In genomic region chr19:57643734-57644133, GRCh38 we compare ENCODE assay signal across 30 cellular contexts. TPM values are rescaled to one million over a fixed set of nuclear protein-coding genes. Genes with fewer than 3 reads are reported as not detected.
DNase-seq lines count a peak whose midpoint lies in the region; ATAC-seq, FAIRE-seq and TF ChIP-seq lines count a peak whose summit lies in the region.
"Had no signal": no experiment of that assay in that cellular context is flagged by ENCODE, and none has a peak within 500 bp of the region (broad histone marks: within the 10 kb centered on the region; RNA-seq: fewer than 3 reads in every experiment).

No MANE protein-coding gene starts in this region.

- H3K9me3 Mint-ChIP-seq in progenitor cell of endocrine pancreas (ENCODE audit: low read depth), result peaks cover 46% of the 10 kb centered on the region

- no peaks in the 10 kb centered on the region for H3K27me3 Mint-ChIP-seq in progenitor cell of endocrine pancreas
- H3K27me3 Mint-ChIP-seq: CD4-positive, alpha-beta memory T cell; CD4-positive, CD25-positive, alpha-beta regulatory T cell; CD8-positive, alpha-beta memory T cell had no signal

- no peak overlapping the region for H3K27ac ChIP-seq in HepG2 (ENCODE audit: extremely low read length, insufficient read depth, low read length)
- no peak overlapping the region for H3K27ac ChIP-seq in right lobe of liver
- H3K27ac ChIP-seq in VCaP, result peak overlapping the region; percentile 76
- H3K27ac ChIP-seq: 22Rv1, BLaER1 had no signal

- intact Hi-C loops in HepG2 (cut with micrococcal nuclease; ENCODE audit: unreplicated experiment), result no loop called here
- intact Hi-C loops in right lobe of liver (cut with DNase I), result no loop called here

- H3K27ac Mint-ChIP-seq in progenitor cell of endocrine pancreas, result peak overlapping the region; percentile 24
- H3K27ac Mint-ChIP-seq: CD14-positive monocyte; CD8-positive, alpha-beta memory T cell had no signal

- TF ChIP-seq POLR2A in HepG2 (IDR thresholded peaks at IDR 0.05; ENCODE audit: insufficient read depth in 1 of 2, low read depth in 2 of 2, low read length in 2 of 2) (no peak), right lobe of liver (IDR thresholded peaks at IDR 0.05) (no peak)

- ATAC-seq in HepG2, result no peak
- no peak for ATAC-seq in right lobe of liver
- ATAC-seq: GM12878 had no signal

- no peaks in the 10 kb centered on the region for H3K4me1 ChIP-seq in HepG2 (ENCODE audit: insufficient read depth, low read length)
- H3K4me1 ChIP-seq in right lobe of liver, result no peaks in the 10 kb centered on the region
- H3K4me1 ChIP-seq: BE2C, BLaER1 had no signal

- H3K9me3 ChIP-seq in HepG2 (ENCODE audit: low read length) (no peaks in the 10 kb centered on the region), right lobe of liver (peaks cover 0 to 19% (median 6%) of the 10 kb centered on the region in 4 donors)
- H3K9me3 ChIP-seq: BE2C had no signal

- no peak overlapping the region for H3K4me2 ChIP-seq in HepG2 (ENCODE audit: low read depth, low read length)
- H3K4me2 ChIP-seq: BLaER1 had no signal

- peaks cover 10 to 36% of the 10 kb centered on the region in 2 experiments for H3K36me3 ChIP-seq in HepG2 (replicated peaks in 1 of 2; ENCODE audit: control insufficient read depth in 1 of 2, insufficient read depth in 2 of 2, low read length in 2 of 2)
- peaks cover 0 to 31% (median 12%) of the 10 kb centered on the region in 4 donors for H3K36me3 ChIP-seq in right lobe of liver

- DNase-seq in HepG2 (ENCODE audit: low spot score), result no peak
- no peak for DNase-seq in right lobe of liver
- no peak for DNase-seq in progenitor cell of endocrine pancreas (ENCODE audit: low spot score, unreplicated experiment)
- no peak for DNase-seq in anterior cingulate cortex (lab: John Stamatoyannopoulos, UW)
- DNase-seq in NCI-H146 (lab: John Stamatoyannopoulos, UW), result no peak
- DNase-seq: ACHN; BE2C; C1 segment of cervical spinal cord; CD4-positive, alpha-beta memory T cell; CD4-positive, CD25-positive, alpha-beta regulatory T cell; CD8-positive, alpha-beta memory T cell; COR-L47; DMS 273 treated with DMSO at 0.1 percent for 48 hours; DMS153; DMS53; DMS79; DND-41; EL; GDM1 had no signal

- CTCF ChIA-PET in HepG2 (lab: Yijun Ruan, JAX; ENCODE audit: low intra/inter-chr PET ratio, low total read pairs), result no interaction called here

- POLR2A ChIA-PET in HepG2 (lab: Yijun Ruan, JAX), result no interaction called here

- H3K36me3 Mint-ChIP-seq in progenitor cell of endocrine pancreas (ENCODE audit: insufficient read depth), result peaks cover 58% of the 10 kb centered on the region

- H3K27me3 ChIP-seq in HepG2 (ENCODE audit: control insufficient read depth in 1 of 2, insufficient read depth in 2 of 2, low read length in 2 of 2) (no peaks in the 10 kb centered on the region), right lobe of liver (no peaks in the 10 kb centered on the region)
- H3K27me3 ChIP-seq: BE2C, BLaER1 had no signal

- no peaks in the 10 kb centered on the region for H3K79me2 ChIP-seq in HepG2 (ENCODE audit: insufficient read depth, low read length)

- H3K4me1 Mint-ChIP-seq in progenitor cell of endocrine pancreas (ENCODE audit: low read depth), result no peaks in the 10 kb centered on the region
- H3K4me1 Mint-ChIP-seq: CD14-positive monocyte; CD8-positive, alpha-beta memory T cell had no signal

- TF ChIP-seq RAD21 in HepG2 (CRISPR knock-in tag; IDR thresholded peaks at IDR 0.05), result no peak

- in situ Hi-C loops in HepG2 (cut with HindIII; ENCODE audit: extremely low pct_ligation_motif_present, low pct_unique_long_range_greater_than_20kb), result no loop called here

- no peak overlapping the region for H2AFZ ChIP-seq in HepG2 (ENCODE audit: low read length)

- no peak overlapping the region for H3K9ac ChIP-seq in HepG2 (ENCODE audit: insufficient read depth, low read depth, low read length)
- H3K9ac ChIP-seq: BLaER1 had no signal

- H3K4me3 ChIP-seq in HepG2 (replicated peaks in 1 of 3; ENCODE audit: insufficient read depth in 1 of 3, low read depth in 2 of 3, low read length in 3 of 3) (no peak overlapping the region), right lobe of liver (no peak overlapping the region)
- H3K4me3 ChIP-seq: BLaER1, GM12878 had no signal

- TF ChIP-seq EP300 in HepG2 (IDR thresholded peaks at IDR 0.05; ENCODE audit: low read depth in 2 of 2, low read length in 2 of 2) (no peak), HepG2 (CRISPR knock-in tag; IDR thresholded peaks at IDR 0.05; ENCODE audit: borderline replicate concordance) (no peak)

- no TSS peak for BruUV-seq in HepG2 (replicated peaks; lab: Mats Ljungman, UMichigan)

- H3K4me3 Mint-ChIP-seq in progenitor cell of endocrine pancreas (ENCODE audit: low read depth), result no peak overlapping the region
- H3K4me3 Mint-ChIP-seq: CD14-positive monocyte; CD4-positive, alpha-beta memory T cell; CD4-positive, CD25-positive, alpha-beta regulatory T cell had no signal

- FAIRE-seq in HepG2 (lab: Jason Lieb, UNC), result no peak
- FAIRE-seq: GM12878, GM12892, GM18507 had no signal

- TF ChIP-seq CTCF in HepG2 (CRISPR knock-in tag; IDR thresholded peaks at IDR 0.05) (no peak), right lobe of liver (IDR thresholded peaks at IDR 0.05) (no peak), VCaP (conservative IDR thresholded peaks at IDR 0.05) (no peak), progenitor cell of endocrine pancreas (IDR thresholded peaks at IDR 0.05; ENCODE audit: unreplicated experiment) (no peak)

- H4K20me1 ChIP-seq in HepG2 (ENCODE audit: insufficient read depth, low read length), result no peaks in the 10 kb centered on the region
- H4K20me1 ChIP-seq: BLaER1 had no signal

RNA-seq across cellular contexts. Expression of gene ZNF211, which starts 10.8 kb away (rescaled TPM):
- 11.2 and 12.2 TPM in 2 replicates for total RNA-seq in HepG2 (2016; rRNA removed; fragmentation: Illumina TruSeq; extraction: Trizol)
- 2.0 and 2.2 TPM in 2 replicates for total RNA-seq in HepG2 (2016; cell fraction: cytosol; rRNA removed; fragmentation: Illumina TruSeq; extraction: Trizol; ENCODE audit: low read depth)
- 11.7 and 11.8 TPM in 2 replicates for total RNA-seq in HepG2 (2016; cell fraction: insoluble cytoplasmic fraction; rRNA removed; fragmentation: Illumina TruSeq; extraction: Trizol)
- total RNA-seq in HepG2 (2016; cell fraction: membrane; rRNA removed; fragmentation: Illumina TruSeq; extraction: Trizol), result 5.4 and 7.0 TPM in 2 replicates
- 10.7 and 13.9 TPM in 2 replicates for total RNA-seq in HepG2 (2016; cell fraction: nucleus; rRNA removed; fragmentation: Illumina TruSeq; extraction: Trizol)
- polyA plus RNA-seq in HepG2 (2011; rRNA removed), result 9.9 and 12.7 TPM in 2 replicates
- polyA plus RNA-seq in HepG2 (2011; cell fraction: cytosol; rRNA removed), result 4.6 and 6.9 TPM in 2 replicates
- 17.1 and 23.0 TPM in 2 replicates for polyA plus RNA-seq in HepG2 (2011; cell fraction: nucleus; rRNA removed)
- polyA plus RNA-seq in HepG2 (2012), result 6.9 and 8.0 TPM in 2 replicates
- 0.82 and 1.2 TPM in 2 replicates for polyA plus RNA-seq in HepG2 (2016; cell fraction: cytosol; fragmentation: Illumina TruSeq; extraction: Trizol; ENCODE audit: low read depth)
- polyA plus RNA-seq in HepG2 (2016; cell fraction: insoluble cytoplasmic fraction; fragmentation: Illumina TruSeq; extraction: Trizol; ENCODE audit: low read depth), result 8.5 and 11.2 TPM in 2 replicates
- 2.5 and 3.1 TPM in 2 replicates for polyA plus RNA-seq in HepG2 (2016; cell fraction: membrane; fragmentation: Illumina TruSeq; extraction: Trizol; ENCODE audit: low read depth)
- polyA plus RNA-seq in HepG2 (2016; cell fraction: nucleus; fragmentation: Illumina TruSeq; extraction: Trizol; ENCODE audit: insufficient read depth, low read depth), result 24.2 and 25.4 TPM in 2 replicates
- 3.7 and 7.2 TPM in 2 replicates for polyA minus RNA-seq in HepG2 (2011; rRNA and poly(A)+ RNA removed; ENCODE audit: low replicate concordance)
- 2.4 and 4.5 TPM in 2 replicates for polyA minus RNA-seq in HepG2 (2011; cell fraction: cytosol; rRNA and poly(A)+ RNA removed)
- polyA minus RNA-seq in HepG2 (2011; cell fraction: nucleus; rRNA and poly(A)+ RNA removed), result 17.5 and 21.4 TPM in 2 replicates
- 1 to 10 TPM; 1.7 to 5.4 (median 3.9) TPM for total RNA-seq in right lobe of liver
- total RNA-seq in progenitor cell of endocrine pancreas, result 25.1 and 26.0 TPM in 2 replicates

RNA-seq across cellular contexts. Expression of gene ZSCAN4, which starts 25.0 kb away (rescaled TPM):
- total RNA-seq in HepG2 (2016; rRNA removed; fragmentation: Illumina TruSeq; extraction: Trizol), result 0.56 and 0.60 TPM in 2 replicates
- total RNA-seq in HepG2 (2016; cell fraction: cytosol; rRNA removed; fragmentation: Illumina TruSeq; extraction: Trizol; ENCODE audit: low read depth), result 0.20 and 0.35 TPM in 2 replicates
- total RNA-seq in HepG2 (2016; cell fraction: insoluble cytoplasmic fraction; rRNA removed; fragmentation: Illumina TruSeq; extraction: Trizol), result 0.50 and 0.56 TPM in 2 replicates
- 0.34 and 0.45 TPM in 2 replicates for total RNA-seq in HepG2 (2016; cell fraction: membrane; rRNA removed; fragmentation: Illumina TruSeq; extraction: Trizol)
- 0.53 and 1.1 TPM in 2 replicates for total RNA-seq in HepG2 (2016; cell fraction: nucleus; rRNA removed; fragmentation: Illumina TruSeq; extraction: Trizol)
- polyA plus RNA-seq in HepG2 (2011; rRNA removed), result 0.68 and 0.73 TPM in 2 replicates
- polyA plus RNA-seq in HepG2 (2011; cell fraction: cytosol; rRNA removed), result 0.20 and 0.23 TPM in 2 replicates
- 0.59 and 1.1 TPM in 2 replicates for polyA plus RNA-seq in HepG2 (2011; cell fraction: nucleus; rRNA removed)
- 0.28 and 0.77 TPM in 2 replicates for polyA plus RNA-seq in HepG2 (2012)
- polyA plus RNA-seq in HepG2 (2016; cell fraction: cytosol; fragmentation: Illumina TruSeq; extraction: Trizol; ENCODE audit: low read depth), result 0.18 and 0.23 TPM in 2 replicates
- 0.67 and 0.78 TPM in 2 replicates for polyA plus RNA-seq in HepG2 (2016; cell fraction: insoluble cytoplasmic fraction; fragmentation: Illumina TruSeq; extraction: Trizol; ENCODE audit: low read depth)
- polyA plus RNA-seq in HepG2 (2016; cell fraction: membrane; fragmentation: Illumina TruSeq; extraction: Trizol; ENCODE audit: low read depth), result 0.39 and 0.69 TPM in 2 replicates
- 3.4 and 3.7 TPM in 2 replicates for polyA plus RNA-seq in HepG2 (2016; cell fraction: nucleus; fragmentation: Illumina TruSeq; extraction: Trizol; ENCODE audit: insufficient read depth, low read depth)
- polyA minus RNA-seq in HepG2 (2011; rRNA and poly(A)+ RNA removed; ENCODE audit: low replicate concordance), result not detected in 2 replicates
- polyA minus RNA-seq in HepG2 (2011; cell fraction: cytosol; rRNA and poly(A)+ RNA removed), result not detected in 2 replicates
- polyA minus RNA-seq in HepG2 (2011; cell fraction: nucleus; rRNA and poly(A)+ RNA removed), result 0.62 TPM in 1 of 2 replicates, not detected in the other
- not detected for total RNA-seq in right lobe of liver
- not detected in 2 replicates for total RNA-seq in progenitor cell of endocrine pancreas
- total RNA-seq: A172; A673; CD4-positive, alpha-beta memory T cell; CD4-positive, CD25-positive, alpha-beta regulatory T cell; CD8-positive, alpha-beta memory T cell; Daoy; GM12878 had no signal
- polyA plus RNA-seq: AG04450; CD14-positive monocyte; CD4-positive, alpha-beta memory T cell; CD4-positive, CD25-positive, alpha-beta regulatory T cell; CD8-positive, alpha-beta memory T cell had no signal

RNA-seq across cellular contexts. Expression of gene ZNF134, which starts 29.7 kb away (rescaled TPM):
- 17.1 and 19.4 TPM in 2 replicates for total RNA-seq in HepG2 (2016; rRNA removed; fragmentation: Illumina TruSeq; extraction: Trizol)
- 5.1 and 5.7 TPM in 2 replicates for total RNA-seq in HepG2 (2016; cell fraction: cytosol; rRNA removed; fragmentation: Illumina TruSeq; extraction: Trizol; ENCODE audit: low read depth)
- total RNA-seq in HepG2 (2016; cell fraction: insoluble cytoplasmic fraction; rRNA removed; fragmentation: Illumina TruSeq; extraction: Trizol), result 16.6 and 17.1 TPM in 2 replicates
- 10.5 and 12.5 TPM in 2 replicates for total RNA-seq in HepG2 (2016; cell fraction: membrane; rRNA removed; fragmentation: Illumina TruSeq; extraction: Trizol)
- 15.2 and 16.8 TPM in 2 replicates for total RNA-seq in HepG2 (2016; cell fraction: nucleus; rRNA removed; fragmentation: Illumina TruSeq; extraction: Trizol)
- polyA plus RNA-seq in HepG2 (2011; rRNA removed), result 6.8 and 7.1 TPM in 2 replicates
- polyA plus RNA-seq in HepG2 (2011; cell fraction: cytosol; rRNA removed), result 7.4 and 8.2 TPM in 2 replicates
- 7.9 and 9.9 TPM in 2 replicates for polyA plus RNA-seq in HepG2 (2011; cell fraction: nucleus; rRNA removed)
- polyA plus RNA-seq in HepG2 (2012), result 9.0 and 9.4 TPM in 2 replicates
- 0.70 and 1.1 TPM in 2 replicates for polyA plus RNA-seq in HepG2 (2016; cell fraction: cytosol; fragmentation: Illumina TruSeq; extraction: Trizol; ENCODE audit: low read depth)
- polyA plus RNA-seq in HepG2 (2016; cell fraction: insoluble cytoplasmic fraction; fragmentation: Illumina TruSeq; extraction: Trizol; ENCODE audit: low read depth), result 8.9 TPM in 2 replicates
- 2.8 and 2.9 TPM in 2 replicates for polyA plus RNA-seq in HepG2 (2016; cell fraction: membrane; fragmentation: Illumina TruSeq; extraction: Trizol; ENCODE audit: low read depth)
- 11.8 and 12.8 TPM in 2 replicates for polyA plus RNA-seq in HepG2 (2016; cell fraction: nucleus; fragmentation: Illumina TruSeq; extraction: Trizol; ENCODE audit: insufficient read depth, low read depth)
- polyA minus RNA-seq in HepG2 (2011; rRNA and poly(A)+ RNA removed; ENCODE audit: low replicate concordance), result 6.2 and 7.8 TPM in 2 replicates
- 6.0 and 6.7 TPM in 2 replicates for polyA minus RNA-seq in HepG2 (2011; cell fraction: cytosol; rRNA and poly(A)+ RNA removed)
- polyA minus RNA-seq in HepG2 (2011; cell fraction: nucleus; rRNA and poly(A)+ RNA removed), result 18.2 and 24.7 TPM in 2 replicates
- total RNA-seq in right lobe of liver, result 1 to 10 TPM; 3.6 to 8.9 (median 5.0) TPM
- total RNA-seq in progenitor cell of endocrine pancreas, result 24.9 and 26.8 TPM in 2 replicates

RNA-seq across cellular contexts. Expression of gene ZNF551, which starts 38.0 kb away (rescaled TPM):
- 14.2 and 23.1 TPM in 2 replicates for total RNA-seq in HepG2 (2016; rRNA removed; fragmentation: Illumina TruSeq; extraction: Trizol)
- total RNA-seq in HepG2 (2016; cell fraction: cytosol; rRNA removed; fragmentation: Illumina TruSeq; extraction: Trizol; ENCODE audit: low read depth), result 1.0 and 2.3 TPM in 2 replicates
- 14.6 and 18.8 TPM in 2 replicates for total RNA-seq in HepG2 (2016; cell fraction: insoluble cytoplasmic fraction; rRNA removed; fragmentation: Illumina TruSeq; extraction: Trizol)
- total RNA-seq in HepG2 (2016; cell fraction: membrane; rRNA removed; fragmentation: Illumina TruSeq; extraction: Trizol), result 4.9 and 5.6 TPM in 2 replicates
- total RNA-seq in HepG2 (2016; cell fraction: nucleus; rRNA removed; fragmentation: Illumina TruSeq; extraction: Trizol), result 11.5 and 15.6 TPM in 2 replicates
- 3.3 and 4.8 TPM in 2 replicates for polyA plus RNA-seq in HepG2 (2011; rRNA removed)
- polyA plus RNA-seq in HepG2 (2011; cell fraction: cytosol; rRNA removed), result 3.3 and 3.9 TPM in 2 replicates
- 3.3 and 4.2 TPM in 2 replicates for polyA plus RNA-seq in HepG2 (2011; cell fraction: nucleus; rRNA removed)
- 2.1 and 3.5 TPM in 2 replicates for polyA plus RNA-seq in HepG2 (2012)
- 0.28 and 0.73 TPM in 2 replicates for polyA plus RNA-seq in HepG2 (2016; cell fraction: cytosol; fragmentation: Illumina TruSeq; extraction: Trizol; ENCODE audit: low read depth)
- polyA plus RNA-seq in HepG2 (2016; cell fraction: insoluble cytoplasmic fraction; fragmentation: Illumina TruSeq; extraction: Trizol; ENCODE audit: low read depth), result 6.6 and 8.7 TPM in 2 replicates
- 1.3 and 1.6 TPM in 2 replicates for polyA plus RNA-seq in HepG2 (2016; cell fraction: membrane; fragmentation: Illumina TruSeq; extraction: Trizol; ENCODE audit: low read depth)
- 6.6 and 8.6 TPM in 2 replicates for polyA plus RNA-seq in HepG2 (2016; cell fraction: nucleus; fragmentation: Illumina TruSeq; extraction: Trizol; ENCODE audit: insufficient read depth, low read depth)
- polyA minus RNA-seq in HepG2 (2011; rRNA and poly(A)+ RNA removed; ENCODE audit: low replicate concordance), result 5.4 TPM in 1 of 2 replicates, not detected in the other
- polyA minus RNA-seq in HepG2 (2011; cell fraction: cytosol; rRNA and poly(A)+ RNA removed), result 4.6 and 6.8 TPM in 2 replicates
- polyA minus RNA-seq in HepG2 (2011; cell fraction: nucleus; rRNA and poly(A)+ RNA removed), result 15.3 and 18.8 TPM in 2 replicates
- 1 to 10 TPM in 4 of 6 experiments, under 1 TPM in 2; 0.77 to 2.2 (median 1.4) TPM for total RNA-seq in right lobe of liver
- 10.9 and 13.6 TPM in 2 replicates for total RNA-seq in progenitor cell of endocrine pancreas

RNA-seq across cellular contexts. Expression of gene ZNF530, which starts 44.0 kb away (rescaled TPM):
- 7.5 and 7.8 TPM in 2 replicates for total RNA-seq in HepG2 (2016; rRNA removed; fragmentation: Illumina TruSeq; extraction: Trizol)
- total RNA-seq in HepG2 (2016; cell fraction: cytosol; rRNA removed; fragmentation: Illumina TruSeq; extraction: Trizol; ENCODE audit: low read depth), result 1.1 and 2.2 TPM in 2 replicates
- 6.9 and 8.6 TPM in 2 replicates for total RNA-seq in HepG2 (2016; cell fraction: insoluble cytoplasmic fraction; rRNA removed; fragmentation: Illumina TruSeq; extraction: Trizol)
- total RNA-seq in HepG2 (2016; cell fraction: membrane; rRNA removed; fragmentation: Illumina TruSeq; extraction: Trizol), result 4.6 and 5.1 TPM in 2 replicates
- 4.7 and 5.7 TPM in 2 replicates for total RNA-seq in HepG2 (2016; cell fraction: nucleus; rRNA removed; fragmentation: Illumina TruSeq; extraction: Trizol)
- polyA plus RNA-seq in HepG2 (2011; rRNA removed), result 1.1 and 1.6 TPM in 2 replicates
- 0.99 TPM in 2 replicates for polyA plus RNA-seq in HepG2 (2011; cell fraction: cytosol; rRNA removed)
- polyA plus RNA-seq in HepG2 (2011; cell fraction: nucleus; rRNA removed), result 1.4 and 1.5 TPM in 2 replicates
- 0.95 and 1.4 TPM in 2 replicates for polyA plus RNA-seq in HepG2 (2012)
- polyA plus RNA-seq in HepG2 (2016; cell fraction: cytosol; fragmentation: Illumina TruSeq; extraction: Trizol; ENCODE audit: low read depth), result 0.97 and 1.1 TPM in 2 replicates
- polyA plus RNA-seq in HepG2 (2016; cell fraction: insoluble cytoplasmic fraction; fragmentation: Illumina TruSeq; extraction: Trizol; ENCODE audit: low read depth), result 3.3 and 3.7 TPM in 2 replicates
- 1.5 and 2.6 TPM in 2 replicates for polyA plus RNA-seq in HepG2 (2016; cell fraction: membrane; fragmentation: Illumina TruSeq; extraction: Trizol; ENCODE audit: low read depth)
- polyA plus RNA-seq in HepG2 (2016; cell fraction: nucleus; fragmentation: Illumina TruSeq; extraction: Trizol; ENCODE audit: insufficient read depth, low read depth), result 7.8 and 9.6 TPM in 2 replicates
- polyA minus RNA-seq in HepG2 (2011; rRNA and poly(A)+ RNA removed; ENCODE audit: low replicate concordance), result 4.0 and 4.5 TPM in 2 replicates
- polyA minus RNA-seq in HepG2 (2011; cell fraction: cytosol; rRNA and poly(A)+ RNA removed), result 0.97 and 1.4 TPM in 2 replicates
- 3.1 and 3.7 TPM in 2 replicates for polyA minus RNA-seq in HepG2 (2011; cell fraction: nucleus; rRNA and poly(A)+ RNA removed)
- total RNA-seq in right lobe of liver, result 1 to 10 TPM in 1 of 6 experiments, under 1 TPM in 5; 0.25 to 1.2 (median 0.49) TPM
- total RNA-seq in progenitor cell of endocrine pancreas, result 4.4 and 4.9 TPM in 2 replicates
